ENCODE assay signal across 17 cellular contexts in genomic region chr6:150236114-150236513, GRCh38.
"Had no signal": no experiment of that assay in that cellular context is flagged by ENCODE, and none has a peak within 500 bp of the region (broad histone marks: within the 10 kb centered on the region; RNA-seq: fewer than 3 reads in every experiment).

No MANE protein-coding gene starts in this region.

- H3K27ac ChIP-seq: spleen, thoracic aorta had no signal

- H3K27ac Mint-ChIP-seq: activated B cell treated with CpG ODN at 0.5 μM for 24 hours; activated CD4-positive, alpha-beta memory T cell treated with anti-CD3 and anti-CD28 coated beads for 36 hours; activated CD4-positive, alpha-beta T cell treated with anti-CD3 and anti-CD28 coated beads for 36 hours; activated naive CD8-positive, alpha-beta T cell treated with anti-CD3 and anti-CD28 coated beads, Interleukin-2, amount 10 ng/mL, durations not matched to agents 7 days and 5 days had no signal

- ATAC-seq: activated CD4-positive, alpha-beta T cell treated with anti-CD3 and anti-CD28 coated beads for 36 hours had no signal

- H3K27me3 ChIP-seq: spleen had no signal

- H3K4me3 ChIP-seq: spleen, thoracic aorta had no signal

- H3K9me3 ChIP-seq: thoracic aorta had no signal

- H3K4me3 Mint-ChIP-seq: activated B cell treated with CpG ODN at 0.5 μM for 24 hours; activated CD4-positive, alpha-beta memory T cell treated with anti-CD3 and anti-CD28 coated beads for 36 hours; activated CD4-positive, alpha-beta T cell treated with anti-CD3 and anti-CD28 coated beads for 36 hours; activated naive CD8-positive, alpha-beta T cell treated with anti-CD3 and anti-CD28 coated beads, Interleukin-2, amount 10 ng/mL, durations not matched to agents 7 days and 5 days had no signal

- DNase-seq: activated B cell treated with CpG ODN at 0.5 μM for 24 hours; activated CD4-positive, alpha-beta memory T cell treated with anti-CD3 and anti-CD28 coated beads for 36 hours; activated CD4-positive, alpha-beta T cell treated with anti-CD3 and anti-CD28 coated beads for 36 hours; activated naive CD4-positive, alpha-beta T cell treated with Interleukin-2 at 50 U/mL for 16 hours; activated naive CD8-positive, alpha-beta T cell treated with anti-CD3 and anti-CD28 coated beads, Interleukin-2, amount 10 ng/mL, durations not matched to agents 7 days and 5 days; activated T-cell treated with anti-CD3 and anti-CD28 coated beads, Interleukin-2, amount 50 U/mL, for 48 hours; amniotic stem cell; cortex of kidney; erythroblast; foreskin fibroblast; immature natural killer cell; naive B cell; retina; spleen; stimulated activated CD4-positive, alpha-beta T cell treated with anti-CD3 and anti-CD28 coated beads, Interleukin-4, amount 100 ng/mL, for 1 hour; stimulated activated naive CD4-positive, alpha-beta T cell treated with Interleukin-2 at 50 U/mL for 16 hours had no signal

- H3K36me3 ChIP-seq: spleen, thoracic aorta had no signal
